ENCODE assay signal across 9 cellular contexts in the genomic region with DNA sequence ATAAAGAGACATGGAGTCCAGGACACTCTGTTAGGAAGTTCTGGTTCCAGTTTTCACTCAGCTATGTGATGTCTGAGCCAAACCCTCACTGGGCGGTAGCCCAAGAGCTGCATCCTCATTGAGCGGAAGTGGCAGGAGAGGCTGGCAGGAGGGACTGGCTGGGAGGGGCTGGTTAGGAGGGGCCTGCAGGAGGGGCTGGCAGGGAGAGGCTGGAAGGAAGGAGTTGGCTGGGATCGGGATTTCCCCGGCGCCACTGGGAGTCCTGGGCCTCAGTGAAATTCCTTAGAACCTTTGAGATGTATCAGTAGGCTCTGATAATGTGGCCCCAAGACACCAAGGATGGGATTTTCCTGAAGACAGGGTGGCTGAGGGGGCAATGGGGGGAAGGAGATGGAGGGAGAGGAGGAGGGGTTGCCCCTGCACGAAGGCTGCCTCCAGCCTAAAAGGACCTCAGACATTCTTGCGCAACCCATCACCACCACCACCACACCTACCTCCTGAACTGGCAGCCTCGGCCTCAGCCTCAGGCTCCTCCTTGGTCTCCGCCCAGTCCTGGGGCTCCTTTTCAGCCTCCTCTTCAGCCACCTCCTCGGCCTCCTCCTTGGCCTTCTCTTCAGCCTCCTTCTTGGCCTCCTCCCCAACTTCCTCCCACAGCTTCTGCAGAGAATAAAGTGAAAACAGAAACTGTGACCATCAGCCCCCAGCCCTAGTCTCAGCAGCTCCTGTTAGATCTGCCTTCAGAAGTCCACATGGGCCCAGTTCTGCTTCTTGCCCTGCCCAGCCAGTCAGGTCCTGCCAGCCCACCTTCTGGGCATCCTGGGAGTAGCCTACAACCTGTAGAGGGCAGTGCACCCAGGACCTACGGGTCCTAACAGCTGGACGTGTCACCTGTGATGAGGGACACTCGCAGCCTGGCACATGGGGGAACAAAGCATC. TPM values are rescaled to one million over a fixed set of nuclear protein-coding genes. Genes with fewer than 3 reads are reported as not detected.
DNase-seq lines count a peak whose midpoint lies in the region; ATAC-seq lines count a peak whose summit lies in the region.
"Had no signal": no experiment of that assay in that cellular context is flagged by ENCODE, and none has a peak within 500 bp of the region (broad histone marks: within the 10 kb centered on the region; RNA-seq: fewer than 3 reads in every experiment).

No MANE protein-coding gene starts in this region.

- peak overlapping the region; percentile 69 for H3K27ac ChIP-seq in epithelial cell of prostate

- DNase-seq in C1 segment of cervical spinal cord (lab: John Stamatoyannopoulos, UW) (peak in 8 of 14 donors; percentile 8 to 64 (median 24)), NCI-H226 (peak; percentile 96), epithelial cell of prostate (ENCODE audit: low read depth, low spot score) (peak; percentile 37), myocyte (ENCODE audit: low read depth) (peak; percentile 11), T-helper 1 cell (no peak), NCI-H1694 treated with DMSO at 0.1 percent for 48 hours (lab: John Stamatoyannopoulos, UW) (no peak)

- ATAC-seq in HG03432 (IDR thresholded peaks at IDR 0.05; ENCODE audit: unreplicated experiment): no peak
- no peak for ATAC-seq in GM18873 (IDR thresholded peaks at IDR 0.05; ENCODE audit: low FRiP score, unreplicated experiment)

RNA-seq across cellular contexts. Expression of a gene that starts 31.7 kb away (rescaled TPM):
- not detected in 2 replicates for total RNA-seq in myocyte
- not detected for polyA plus RNA-seq in myocyte (2012)
- polyA plus RNA-seq: IgD-negative memory B cell had no signal

Comparison
In these comparisons a context has a peak if more than half of its experiments do, and no peak if none do; other contexts are left out.
1. DNase-seq: peak in C1 segment of cervical spinal cord (8 of 14), NCI-H226 (single experiment), epithelial cell of prostate (single experiment) and myocyte (single experiment); none in T-helper 1 cell (0 of 5) and NCI-H1694 treated with DMSO at 0.1 percent for 48 hours (single experiment).